In the genomic region with DNA sequence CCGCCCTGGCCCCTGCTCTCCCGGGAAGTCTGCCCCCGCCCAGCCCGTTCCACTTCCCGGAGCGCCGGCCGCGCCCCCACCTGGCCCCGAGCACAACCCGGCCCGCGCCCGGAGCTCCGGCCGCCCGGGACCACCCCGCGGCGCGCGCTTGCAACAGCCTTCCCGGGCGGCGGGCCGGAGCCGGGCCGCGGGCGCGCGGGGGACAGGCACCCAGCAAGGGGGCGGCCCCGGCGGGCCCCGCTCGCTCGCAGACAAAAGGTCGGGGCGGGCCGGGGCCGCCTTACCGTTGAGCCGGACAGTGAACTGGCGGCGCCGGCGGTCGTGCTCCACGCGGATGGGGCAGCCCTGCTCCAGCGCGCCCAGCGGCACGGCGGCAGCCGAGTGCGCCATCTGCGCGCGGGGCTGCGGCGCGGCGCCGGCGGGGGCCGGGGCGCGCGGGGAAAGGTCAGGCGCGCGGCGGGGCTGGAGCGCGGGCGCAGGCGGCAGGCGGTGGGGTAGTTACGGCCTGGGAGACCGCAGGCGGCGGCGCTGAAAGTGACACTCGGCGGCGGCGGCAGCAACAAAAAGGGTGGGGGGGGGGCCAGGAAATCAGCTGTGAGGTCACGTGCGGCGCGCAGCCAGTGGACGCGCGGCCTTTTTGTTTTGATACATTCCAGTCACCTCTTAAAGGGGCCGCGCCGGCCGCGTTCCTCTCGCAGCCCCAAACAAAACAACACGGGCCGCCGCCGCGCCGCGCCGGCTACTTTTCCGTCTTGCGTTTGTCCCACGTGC, we compare ENCODE assay signal across 7 cellular contexts. TPM values are rescaled to one million over a fixed set of nuclear protein-coding genes. Genes with fewer than 3 reads are reported as not detected.
DNase-seq lines count a peak whose midpoint lies in the region; ATAC-seq lines count a peak whose summit lies in the region.

A gene with protein sequence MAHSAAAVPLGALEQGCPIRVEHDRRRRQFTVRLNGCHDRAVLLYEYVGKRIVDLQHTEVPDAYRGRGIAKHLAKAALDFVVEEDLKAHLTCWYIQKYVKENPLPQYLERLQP (minus strand): TSS at position 536 of the 771 bp plus-strand sequence. CDS start 146 bp downstream, at position 390.

- CTCF ChIA-PET in activated CD4-positive, alpha-beta T cell treated with anti-CD3 and anti-CD28 coated beads for 36 hours (lab: Charles Lee) = interaction anchor here (0.6 to 0.7 kb wide), 3 partner anchors 10 to 250 kb away, joined by 3 to 4 read pairs (median 3); no protein-coding TSS in a partner anchor

- peak within 1 kb of the TSS; percentile 88 for H3K27ac ChIP-seq in cingulate gyrus (ENCODE audit: low read depth, low read length)

- ATAC-seq in GM18519 (IDR thresholded peaks at IDR 0.05; ENCODE audit: low FRiP score, unreplicated experiment) (peak; percentile 40), HG02943 (IDR thresholded peaks at IDR 0.05; ENCODE audit: low read depth, unreplicated experiment) (peak; percentile 85), left colon (peak; percentile 87)
- ATAC-seq in activated CD4-positive, alpha-beta T cell treated with anti-CD3 and anti-CD28 coated beads for 36 hours = peak; percentile 71

- POLR2A ChIA-PET in activated CD4-positive, alpha-beta T cell treated with anti-CD3 and anti-CD28 coated beads for 36 hours (lab: Charles Lee) = interaction anchor here (0.6 kb wide), 1 partner anchor 248 kb away, joined by 3 read pairs; no protein-coding TSS in a partner anchor

- intact Hi-C loops in activated CD4-positive, alpha-beta T cell treated with anti-CD3 and anti-CD28 coated beads for 36 hours (cut with DNase I, micrococcal nuclease) = loop anchor here (1.0 to 2.0 kb wide), 5 partner anchors 22 to 127 kb away; partner anchors contain the start of genes TMEM11 (in 2 of the 2), DHRS7B (in 1 of the 2) and MAP2K3 (in 1 of the 2)
- intact Hi-C loops in left colon (cut with DNase I, micrococcal nuclease) = no loop called here

- H3K9me3 Mint-ChIP-seq in activated CD4-positive, alpha-beta T cell treated with anti-CD3 and anti-CD28 coated beads for 36 hours (ENCODE audit: low read depth) = no peaks in the 10 kb centered on the region

- peak within 1 kb of the TSS; percentile 47 for H3K27ac Mint-ChIP-seq in activated CD4-positive, alpha-beta T cell treated with anti-CD3 and anti-CD28 coated beads for 36 hours

- H3K27me3 Mint-ChIP-seq in activated CD4-positive, alpha-beta T cell treated with anti-CD3 and anti-CD28 coated beads for 36 hours = no peaks in the 10 kb centered on the region

- peak; percentile 76 for DNase-seq in NCI-H345 (lab: John Stamatoyannopoulos, UW)
- DNase-seq in activated CD4-positive, alpha-beta T cell treated with anti-CD3 and anti-CD28 coated beads for 36 hours = peak; percentile 86
- peak; percentile 76 to 89 for DNase-seq in left colon
- DNase-seq in stimulated activated CD4-positive, alpha-beta T cell treated with anti-CD3 and anti-CD28 coated beads, Interleukin-1b, Interleukin-23, amount 100 ng/mL, for 24 hours (ENCODE audit: low read depth in 4 of 4, low spot score in 1 of 4) = peak; percentile 46 to 67 (median 58)

- H3K4me3 Mint-ChIP-seq in activated CD4-positive, alpha-beta T cell treated with anti-CD3 and anti-CD28 coated beads for 36 hours = peak within 1 kb of the TSS; percentile 77

- H3K36me3 Mint-ChIP-seq in activated CD4-positive, alpha-beta T cell treated with anti-CD3 and anti-CD28 coated beads for 36 hours (ENCODE audit: low read depth) = no peaks in the 10 kb centered on the region

- peaks cover 6% of the 10 kb centered on the region for H3K4me1 Mint-ChIP-seq in activated CD4-positive, alpha-beta T cell treated with anti-CD3 and anti-CD28 coated beads for 36 hours

RNA-seq across cellular contexts. Expression of the gene that starts here (rescaled TPM):
- total RNA-seq in activated CD4-positive, alpha-beta T cell treated with anti-CD3 and anti-CD28 coated beads for 36 hours = 1 to 10 TPM; 1.5 to 1.7 TPM
- total RNA-seq in left colon = 1 to 10 TPM; 3.1 to 5.6 TPM

Comparison
In these comparisons a context has a peak if more than half of its experiments do, and no peak if none do; other contexts are left out.
1. Peak in every context shown above with its lines: DNase-seq, ATAC-seq and H3K27ac ChIP-seq.
2. intact Hi-C loops: an anchor here in activated CD4-positive, alpha-beta T cell treated with anti-CD3 and anti-CD28 coated beads for 36 hours (1.0 to 2.0 kb wide); none called in left colon.